Comparison of ENCODE assay signal across 8 cellular contexts in genomic region chr3:132343018-132343612, GRCh38. TPM values are rescaled to one million over a fixed set of nuclear protein-coding genes. Genes with fewer than 3 reads are reported as not detected.
DNase-seq lines count a peak whose midpoint lies in the region; ATAC-seq and TF ChIP-seq lines count a peak whose summit lies in the region.

No MANE protein-coding gene starts in this region.

- H3K27me3 ChIP-seq in adipocyte (replicated peaks; ENCODE audit: control insufficient read depth, insufficient read depth, low read length), result no peaks in the 10 kb centered on the region
- H3K27me3 ChIP-seq in left ventricle myocardium inferior (ENCODE audit: low read depth), result peaks cover 7% of the 10 kb centered on the region

- no peak overlapping the region for H3K27ac Mint-ChIP-seq in activated naive CD4-positive, alpha-beta T cell treated with anti-CD3 and anti-CD28 coated beads for 36 hours

- no peak overlapping the region for H3K27ac ChIP-seq in left ventricle myocardium inferior (replicated peaks)

- TF ChIP-seq CTCF in left ventricle myocardium inferior (IDR thresholded peaks at IDR 0.05; ENCODE audit: borderline replicate concordance), result peak; percentile 86

- H3K4me1 ChIP-seq in adipocyte (ENCODE audit: control insufficient read depth, insufficient read depth, low read length) (peaks cover 21% of the 10 kb centered on the region), left ventricle myocardium inferior (peaks cover 19% of the 10 kb centered on the region)

- no peaks in the 10 kb centered on the region for H3K9me3 Mint-ChIP-seq in activated naive CD4-positive, alpha-beta T cell treated with anti-CD3 and anti-CD28 coated beads for 36 hours

- H3K4me3 Mint-ChIP-seq in activated naive CD4-positive, alpha-beta T cell treated with anti-CD3 and anti-CD28 coated beads for 36 hours, result no peak overlapping the region

- no peaks in the 10 kb centered on the region for H3K36me3 Mint-ChIP-seq in activated naive CD4-positive, alpha-beta T cell treated with anti-CD3 and anti-CD28 coated beads for 36 hours (ENCODE audit: low read depth)

- H3K4me3 ChIP-seq in adipocyte (ENCODE audit: low read length), result no peak overlapping the region
- H3K4me3 ChIP-seq in left ventricle myocardium inferior, result no peak overlapping the region

- CTCF ChIA-PET in activated naive CD4-positive, alpha-beta T cell treated with anti-CD3 and anti-CD28 coated beads for 36 hours (lab: Charles Lee), result interaction anchor here (0.6 to 1.8 kb wide), 14 partner anchors 9 to 300 kb away, joined by 3 to 7 read pairs (median 3); no protein-coding TSS in a partner anchor

- peak; percentile 72 for ATAC-seq in HG03354 (IDR thresholded peaks at IDR 0.05; ENCODE audit: poor library complexity, severe bottlenecking, unreplicated experiment)
- ATAC-seq in GM19324 (IDR thresholded peaks at IDR 0.05; ENCODE audit: low FRiP score, unreplicated experiment), result no peak

- peaks cover 3% of the 10 kb centered on the region for H3K4me1 Mint-ChIP-seq in activated naive CD4-positive, alpha-beta T cell treated with anti-CD3 and anti-CD28 coated beads for 36 hours (ENCODE audit: low read depth)

- H3K36me3 ChIP-seq in adipocyte (ENCODE audit: control insufficient read depth, insufficient read depth, low read length, severe bottlenecking) (no peaks in the 10 kb centered on the region), left ventricle myocardium inferior (no peaks in the 10 kb centered on the region)

- intact Hi-C loops in activated naive CD4-positive, alpha-beta T cell treated with anti-CD3 and anti-CD28 coated beads for 36 hours (cut with micrococcal nuclease), result loop anchor here (1.0 kb wide), 2 partner anchors 90 to 305 kb away; no protein-coding TSS in a partner anchor
- intact Hi-C loops in left ventricle myocardium inferior (cut with micrococcal nuclease), result loop anchor here (5.0 kb wide), 1 partner anchor 91 kb away; no protein-coding TSS in a partner anchor

- H3K9ac ChIP-seq in adipocyte (ENCODE audit: low read length), result peak overlapping the region; percentile 17

- H3K9me3 ChIP-seq in adipocyte (ENCODE audit: control insufficient read depth, low read length) (no peaks in the 10 kb centered on the region), left ventricle myocardium inferior (replicated peaks) (no peaks in the 10 kb centered on the region)

- peak; percentile 51 for DNase-seq in activated naive CD4-positive, alpha-beta T cell treated with anti-CD3 and anti-CD28 coated beads for 36 hours
- no peak for DNase-seq in activated naive CD4-positive, alpha-beta T cell treated with Interleukin-2 at 50 U/mL for 16 hours
- DNase-seq in NCI-H460 (ENCODE audit: extremely low read depth, low read depth), result peak; percentile 50
- peak; percentile 87 for DNase-seq in adipocyte (ENCODE audit: low read depth)
- DNase-seq in left ventricle myocardium inferior, result no peak
- peak; percentile 72 for DNase-seq in renal cortical epithelial cell (ENCODE audit: low read depth)

- H3K27me3 Mint-ChIP-seq in activated naive CD4-positive, alpha-beta T cell treated with anti-CD3 and anti-CD28 coated beads for 36 hours (ENCODE audit: low read depth), result no peaks in the 10 kb centered on the region

RNA-seq across cellular contexts. Expression of gene ACP3, which starts 25.9 kb away (rescaled TPM):
- total RNA-seq in activated naive CD4-positive, alpha-beta T cell treated with anti-CD3 and anti-CD28 coated beads for 36 hours, result not detected
- 0.50 and 0.78 TPM in 2 replicates for total RNA-seq in NCI-H460 (2014; rRNA removed; shearing (Covaris generic))
- polyA plus RNA-seq in NCI-H460 (2014; cell fraction: nucleus; rRNA removed), result 0.19 and 1.4 TPM in 2 replicates
- total RNA-seq in left ventricle myocardium inferior, result 1.3 TPM
- total RNA-seq in renal cortical epithelial cell, result not detected in 2 replicates

Comparison
In these comparisons a context has a peak if more than half of its experiments do, and no peak if none do; other contexts are left out.
1. DNase-seq: peak in activated naive CD4-positive, alpha-beta T cell treated with anti-CD3 and anti-CD28 coated beads for 36 hours (single experiment), NCI-H460 (single experiment), adipocyte (single experiment) and renal cortical epithelial cell (single experiment); none in activated naive CD4-positive, alpha-beta T cell treated with Interleukin-2 at 50 U/mL for 16 hours (single experiment) and left ventricle myocardium inferior (single experiment).